ENCODE assay signal across 14 cellular contexts in the genomic region with DNA sequence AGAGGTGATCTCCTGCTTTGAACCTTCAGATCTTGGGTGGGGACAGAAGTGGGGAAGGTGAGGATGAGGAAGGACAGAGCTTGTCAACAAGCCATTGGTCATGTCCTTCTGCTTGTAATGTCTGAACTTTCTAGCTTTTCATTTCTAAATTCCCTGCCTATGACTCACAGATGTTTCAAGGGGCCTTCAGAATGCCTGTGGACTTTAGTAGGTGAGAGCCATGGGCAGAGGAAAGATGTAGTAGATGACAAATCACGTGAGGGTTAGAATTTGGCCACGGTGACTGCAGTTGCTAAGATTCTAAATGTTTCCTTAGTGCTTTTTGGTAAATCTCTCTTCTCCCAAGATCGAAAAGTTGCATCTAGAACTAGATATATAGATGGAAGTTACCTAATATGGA. TPM values are rescaled to one million over a fixed set of nuclear protein-coding genes. Genes with fewer than 3 reads are reported as not detected.
DNase-seq lines count a peak whose midpoint lies in the region; ATAC-seq and TF ChIP-seq lines count a peak whose summit lies in the region.
"Had no signal": no experiment of that assay in that cellular context is flagged by ENCODE, and none has a peak within 500 bp of the region (broad histone marks: within the 10 kb centered on the region; RNA-seq: fewer than 3 reads in every experiment).

No MANE protein-coding gene starts in this region.

- H4K20me1 ChIP-seq in PC-3 (ENCODE audit: low read length): no peaks in the 10 kb centered on the region

- H3K9me3 ChIP-seq in PC-3 (ENCODE audit: low read length): no peaks in the 10 kb centered on the region
- H3K9me3 ChIP-seq in gastroesophageal sphincter: no peaks in the 10 kb centered on the region

- no peaks in the 10 kb centered on the region for H3K36me3 ChIP-seq in PC-3 (ENCODE audit: low read depth, low read length)
- no peaks in the 10 kb centered on the region for H3K36me3 ChIP-seq in gastroesophageal sphincter

- ATAC-seq in PC-3 (peak; percentile 37; the same call in 1 of the 2 replicates), Right ventricle myocardium inferior (no peak), gastroesophageal sphincter (no peak)
- ATAC-seq: CD8-positive, alpha-beta T cell had no signal

- TF ChIP-seq EP300 in gastroesophageal sphincter (IDR thresholded peaks at IDR 0.05): no peak

- H3K4me1 ChIP-seq in PC-3 (ENCODE audit: insufficient read depth, low read length) (peaks cover 17% of the 10 kb centered on the region), gastroesophageal sphincter (no peaks in the 10 kb centered on the region)

- peak overlapping the region; percentile 20; the same call in 1 of the 2 replicates for H3K27ac ChIP-seq in PC-3 (ENCODE audit: low read length)
- H3K27ac ChIP-seq in gastroesophageal sphincter: no peak overlapping the region

- WGBS in gastroesophageal sphincter (ENCODE audit: low coverage in 1 of 2), 2 donors: 57 to 74% methylated on average over 3 of the region's 3 CpGs

- no peak overlapping the region for H3K9ac ChIP-seq in PC-3 (ENCODE audit: low read length)

- H3K9me2 ChIP-seq in PC-3 (replicated peaks; ENCODE audit: low read length): no peaks in the 10 kb centered on the region

- intact Hi-C loops in PC-3 (cut with micrococcal nuclease): no loop called here
- intact Hi-C loops in Right ventricle myocardium inferior (cut with DNase I): no loop called here

- no peaks in the 10 kb centered on the region for H3K79me2 ChIP-seq in PC-3 (ENCODE audit: low read length)

- H3K4me3 ChIP-seq in PC-3 (ENCODE audit: low read length): no peak overlapping the region
- H3K4me3 ChIP-seq in cardiac fibroblast (replicated peaks in 1 of 2; ENCODE audit: low read depth in 2 of 2, low read length in 2 of 2): no peak overlapping the region
- H3K4me3 ChIP-seq in gastroesophageal sphincter: no peak overlapping the region

- DNase-seq in GM04504 (ENCODE audit: low read depth) (peak; percentile 11), PC-3 (peak; percentile 62), cardiac fibroblast (ENCODE audit: low read depth in 2 of 2) (peak; percentile 29 to 62), renal cortical epithelial cell (ENCODE audit: low read depth) (peak; percentile 78), Right ventricle myocardium inferior (ENCODE audit: missing footprints) (no peak), amygdala (lab: John Stamatoyannopoulos, UW) (no peak), NCI-H510A treated with DMSO at 0.1 percent for 48 hours (lab: John Stamatoyannopoulos, UW) (no peak)
- DNase-seq: activated CD8-positive, alpha-beta memory T cell treated with anti-CD3 and anti-CD28 coated beads, Interleukin-2, amount 50 U/mL, for 4 hours; CD8-positive, alpha-beta T cell; erythroblast; NCI-H1930; NCI-H82; stimulated activated naive CD4-positive, alpha-beta T cell had no signal

- TF ChIP-seq CTCF in PC-3 (conservative IDR thresholded peaks at IDR 0.05; ENCODE audit: low read depth, low read length): no peak
- no peak for TF ChIP-seq CTCF in cardiac fibroblast (IDR thresholded peaks at IDR 0.05; ENCODE audit: low read depth, low read length)
- no peak for TF ChIP-seq CTCF in gastroesophageal sphincter (IDR thresholded peaks at IDR 0.05)

- CTCF ChIA-PET in PC-3 (lab: Charles Lee): no interaction called here

- peak overlapping the region; percentile 59 for H2AFZ ChIP-seq in PC-3 (ENCODE audit: low read length)

- H3F3A ChIP-seq in PC-3 (ENCODE audit: low read length, unreplicated experiment): no peaks in the 10 kb centered on the region

- POLR2A ChIA-PET in PC-3 (lab: Charles Lee; ENCODE audit: unreplicated experiment): no interaction called here

- TF ChIP-seq POLR2A in gastroesophageal sphincter (IDR thresholded peaks at IDR 0.05): no peak

- peak overlapping the region; percentile 31; the same call in 1 of the 2 replicates for H3K4me2 ChIP-seq in PC-3 (ENCODE audit: low read length)

- BruUV-seq in PC-3 (replicated peaks; lab: Mats Ljungman, UMichigan): no TSS peak

- H3K27me3 ChIP-seq in PC-3 (ENCODE audit: low read length): no peaks in the 10 kb centered on the region
- H3K27me3 ChIP-seq in gastroesophageal sphincter: no peaks in the 10 kb centered on the region

RNA-seq across cellular contexts. Expression of a gene that starts 18.7 kb away (rescaled TPM):
- 11.7 and 14.2 TPM in 2 replicates for total RNA-seq in PC-3 (2014; rRNA removed)
- 24.5 and 39.4 TPM in 2 replicates for total RNA-seq in renal cortical epithelial cell
- 15.9 TPM for total RNA-seq in Right ventricle myocardium inferior
- 10 to 100 TPM; 46.3 to 66.6 (median 59.8) TPM for total RNA-seq in gastroesophageal sphincter

RNA-seq across cellular contexts. Expression of a gene that starts 30.3 kb away (rescaled TPM):
- total RNA-seq in PC-3 (2014; rRNA removed): 4.4 and 6.7 TPM in 2 replicates
- 22.4 and 24.7 TPM in 2 replicates for total RNA-seq in renal cortical epithelial cell
- total RNA-seq in Right ventricle myocardium inferior: 11.6 TPM
- 10 to 100 TPM; 14.7 to 20.1 (median 17.1) TPM for total RNA-seq in gastroesophageal sphincter

Comparison
In these comparisons a context has a peak if more than half of its experiments do, and no peak if none do; other contexts are left out.
1. DNase-seq: peak in GM04504 (single experiment), PC-3 (single experiment), cardiac fibroblast (2 of 2) and renal cortical epithelial cell (single experiment); none in Right ventricle myocardium inferior (single experiment), amygdala (0 of 56) and NCI-H510A treated with DMSO at 0.1 percent for 48 hours (single experiment).